6 cellular contexts compared by ENCODE assay signal in the genomic region with DNA sequence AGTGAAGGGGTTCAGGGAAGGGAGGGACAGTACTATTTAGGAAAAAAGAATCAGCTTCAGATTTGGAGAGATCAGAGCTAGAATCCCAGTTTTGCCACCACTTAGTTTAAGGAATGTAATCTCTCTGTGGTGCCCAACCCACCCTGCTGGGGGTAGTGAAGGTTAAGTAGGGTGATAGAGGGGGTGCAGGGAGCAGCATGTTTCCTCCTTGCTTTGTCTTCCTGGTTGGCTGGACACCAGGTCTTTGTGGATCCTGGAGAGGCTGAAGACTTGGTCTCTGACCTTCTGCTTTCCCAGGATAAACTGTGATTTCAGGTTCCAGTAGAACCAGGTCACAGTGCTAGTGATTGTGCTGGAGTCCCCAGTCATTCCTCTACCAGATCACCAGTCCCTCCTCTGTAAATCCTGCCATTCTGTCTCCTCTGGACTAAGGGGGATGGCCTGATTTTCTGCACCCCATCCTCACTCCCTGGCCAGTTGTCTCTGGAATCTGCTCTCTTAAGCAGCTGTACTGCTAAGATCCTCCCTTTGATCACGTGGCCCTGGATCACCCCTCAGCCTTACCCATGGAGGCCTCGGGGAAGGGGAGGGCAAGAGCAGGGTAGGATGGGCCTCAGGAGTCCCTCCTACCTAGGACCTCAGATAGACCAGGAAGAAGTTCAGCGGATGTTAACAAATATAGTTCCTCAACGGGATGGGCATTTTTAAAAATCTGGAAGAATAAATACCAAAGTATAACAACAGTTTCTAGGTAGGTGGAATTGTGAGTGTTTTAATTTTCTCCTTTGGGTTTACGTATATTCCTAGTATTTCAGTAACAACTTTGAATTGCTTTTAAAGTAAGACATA.
DNase-seq lines count a peak whose midpoint lies in the region; ATAC-seq and TF ChIP-seq lines count a peak whose summit lies in the region.

No MANE protein-coding gene starts in this region.

- no peaks in the 10 kb centered on the region for H3K27me3 ChIP-seq in tibial artery

- TF ChIP-seq CTCF in tibial artery (IDR thresholded peaks at IDR 0.05): no peak

- H3K9me3 ChIP-seq in tibial artery: no peaks in the 10 kb centered on the region

- H3K27ac ChIP-seq in tibial artery: peak overlapping the region; percentile 14 to 16

- no peaks in the 10 kb centered on the region for H3K36me3 ChIP-seq in tibial artery

- H3K4me3 ChIP-seq in tibial artery: no peak overlapping the region

- ATAC-seq in GM19351 (IDR thresholded peaks at IDR 0.05; ENCODE audit: unreplicated experiment): no peak

- intact Hi-C loops in tibial artery (cut with DNase I; ENCODE audit: low total_unique reads): no loop called here

- DNase-seq in NCI-H2196 (lab: John Stamatoyannopoulos, UW; ENCODE audit: unreplicated experiment) (peak; percentile 19), NCI-H2196 treated with DMSO at 0.1 percent for 48 hours (lab: John Stamatoyannopoulos, UW; ENCODE audit: unreplicated experiment) (no peak), glomerular visceral epithelial cell (ENCODE audit: extremely low spot score) (peak; percentile 77), tibial artery (peak; percentile 72), T-helper 1 cell (no peak)

- peaks cover 0 to 37% (median 27%) of the 10 kb centered on the region in 4 donors for H3K4me1 ChIP-seq in tibial artery

Comparison
In these comparisons a context has a peak if more than half of its experiments do, and no peak if none do; other contexts are left out.
1. DNase-seq: peak in NCI-H2196 (single experiment), glomerular visceral epithelial cell (single experiment) and tibial artery (2 of 2); none in NCI-H2196 treated with DMSO at 0.1 percent for 48 hours (single experiment) and T-helper 1 cell (0 of 5).